Comparison of ENCODE assay signal across 9 cellular contexts in the genomic region with DNA sequence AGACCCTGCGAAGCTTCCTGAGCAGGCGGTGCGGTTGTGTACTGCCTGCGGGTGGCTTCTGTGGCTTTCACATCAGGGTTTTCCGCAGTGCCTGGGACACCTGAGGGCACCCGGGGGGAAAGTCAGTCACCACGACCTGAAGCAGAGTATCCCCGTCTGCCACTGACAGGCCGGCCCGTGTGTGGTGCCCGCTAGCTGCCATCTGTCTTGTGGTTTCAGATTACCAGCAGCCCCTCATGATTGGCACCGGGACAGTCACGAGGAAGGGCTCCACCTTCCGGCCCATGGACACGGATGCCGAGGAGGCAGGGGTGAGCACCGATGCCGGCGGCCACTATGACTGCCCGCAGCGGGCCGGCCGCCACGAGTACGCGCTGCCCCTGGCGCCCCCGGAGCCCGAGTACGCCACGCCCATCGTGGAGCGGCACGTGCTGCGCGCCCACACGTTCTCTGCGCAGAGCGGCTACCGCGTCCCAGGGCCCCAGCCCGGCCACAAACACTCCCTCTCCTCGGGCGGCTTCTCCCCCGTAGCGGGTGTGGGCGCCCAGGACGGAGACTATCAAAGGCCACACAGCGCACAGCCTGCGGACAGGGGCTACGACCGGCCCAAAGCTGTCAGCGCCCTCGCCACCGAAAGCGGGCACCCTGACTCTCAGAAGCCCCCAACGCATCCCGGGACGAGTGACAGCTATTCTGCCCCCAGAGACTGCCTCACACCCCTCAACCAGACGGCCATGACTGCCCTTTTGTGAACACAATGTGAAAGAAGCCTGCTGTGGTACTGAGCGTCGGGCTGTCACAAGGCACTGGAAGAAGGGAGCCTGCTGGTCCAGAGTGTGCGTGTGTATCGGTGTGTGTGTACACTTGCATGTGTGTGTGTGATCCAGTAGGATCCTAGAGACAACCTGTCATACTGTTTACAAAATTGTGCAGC. TPM values are rescaled to one million over a fixed set of nuclear protein-coding genes. Genes with fewer than 3 reads are reported as not detected.
DNase-seq lines count a peak whose midpoint lies in the region; ATAC-seq, FAIRE-seq and TF ChIP-seq lines count a peak whose summit lies in the region.
"Had no signal": no experiment of that assay in that cellular context is flagged by ENCODE, and none has a peak within 500 bp of the region (broad histone marks: within the 10 kb centered on the region; RNA-seq: fewer than 3 reads in every experiment).

No MANE protein-coding gene starts in this region.

- H3K27me3 Mint-ChIP-seq in naive thymus-derived CD8-positive, alpha-beta T cell: no peaks in the 10 kb centered on the region

- peak in 72 of 76 experiments; percentile 22 to 80 (median 62) for DNase-seq in HUDEP-2 (lab: John Stamatoyannopoulos, UW; ENCODE audit: unreplicated experiment in 76 of 76)
- peak; percentile 26 for DNase-seq in activated T-cell treated with anti-CD3 and anti-CD28 coated beads for 1 hour (ENCODE audit: low read depth)
- DNase-seq in naive thymus-derived CD8-positive, alpha-beta T cell: peak; percentile 20 to 70 (median 50)
- peak; percentile 79 for DNase-seq in testis
- no peak for DNase-seq in GM12891 (ENCODE audit: insufficient read length, low spot score)

- 35 to 41% methylated on average over 64 of the region's 64 CpGs for WGBS in esophagus, 2 donors
- WGBS in testis, 2 donors: 16 to 27% methylated on average over 18 to 36 of the region's 64 CpGs

- TF ChIP-seq POLR2A in testis (IDR thresholded peaks at IDR 0.05) (no peak), GM12891 (IDR thresholded peaks at IDR 0.05; ENCODE audit: low read depth, low read length) (no peak)

- ATAC-seq in GM19397 (IDR thresholded peaks at IDR 0.05; ENCODE audit: unreplicated experiment) (peak; percentile 58), HG02870 (IDR thresholded peaks at IDR 0.05; ENCODE audit: unreplicated experiment) (no peak)
- ATAC-seq in naive thymus-derived CD8-positive, alpha-beta T cell: peak; percentile 49 to 75

- H3K9me3 ChIP-seq in esophagus (ENCODE audit: control insufficient read depth in 2 of 2, insufficient read depth in 1 of 2, low read depth in 1 of 2, low read length in 1 of 2) (no peaks in the 10 kb centered on the region), testis (no peaks in the 10 kb centered on the region)

- FAIRE-seq in GM12891 (lab: Jason Lieb, UNC): no peak
- FAIRE-seq: colon had no signal

- H3K36me3 Mint-ChIP-seq in naive thymus-derived CD8-positive, alpha-beta T cell: no peaks in the 10 kb centered on the region

- H3K4me1 ChIP-seq in esophagus (ENCODE audit: control insufficient read depth in 2 of 2, insufficient read depth in 2 of 2, low read length in 1 of 2) (peaks cover 0 to 3% of the 10 kb centered on the region in 2 donors), testis (peaks cover 3% of the 10 kb centered on the region)

- intact Hi-C loops in testis (cut with DNase I; ENCODE audit: low total_unique reads): no loop called here

- no peaks in the 10 kb centered on the region for H3K9me3 Mint-ChIP-seq in naive thymus-derived CD8-positive, alpha-beta T cell

- H3K36me3 ChIP-seq in esophagus (ENCODE audit: control insufficient read depth in 2 of 2, insufficient read depth in 2 of 2, low read length in 1 of 2): peaks cover 4% of the 10 kb centered on the region in 2 donors
- no peaks in the 10 kb centered on the region for H3K36me3 ChIP-seq in testis (ENCODE audit: low read depth, missing control alignments)

- peaks cover 11 to 50% (median 42%) of the 10 kb centered on the region in 4 donors for H3K4me1 Mint-ChIP-seq in naive thymus-derived CD8-positive, alpha-beta T cell

- H3K27ac ChIP-seq in esophagus (ENCODE audit: low read depth in 2 of 2, low read length in 1 of 2) (peak overlapping the region in 1 of 2 donors; percentile 3), testis (no peak overlapping the region)

- POLR2A ChIA-PET in naive thymus-derived CD8-positive, alpha-beta T cell (lab: Charles Lee): interaction anchor here (1.0 to 6.0 kb wide), 6 partner anchors 10 to 127 kb away, joined by 3 to 46 read pairs (median 6); a partner anchor contains a TSS

- peak overlapping the region; percentile 17 to 24 for H3K4me3 ChIP-seq in esophagus (ENCODE audit: low read depth in 1 of 2, low read length in 2 of 2)
- H3K4me3 ChIP-seq in testis: peak overlapping the region; percentile 45 to 63

- no peak for TF ChIP-seq CTCF in testis (IDR thresholded peaks at IDR 0.05)

- H3K27me3 ChIP-seq in esophagus (ENCODE audit: control insufficient read depth in 1 of 2, insufficient read depth in 2 of 2, low read length in 2 of 2) (no peaks in the 10 kb centered on the region), testis (no peaks in the 10 kb centered on the region)

- H3K27ac Mint-ChIP-seq in naive thymus-derived CD8-positive, alpha-beta T cell: peak overlapping the region; percentile 82 to 97 (median 93)

- peak overlapping the region; percentile 84 to 92 (median 90) for H3K4me3 Mint-ChIP-seq in naive thymus-derived CD8-positive, alpha-beta T cell

TF ChIP-seq in GM12891, 5 proteins besides CTCF, POLR2A, EP300 and RAD21:
- TF ChIP-seq POLR2AphosphoS5 (IDR thresholded peaks at IDR 0.05; ENCODE audit: low read depth, low read length): no peak
- TF ChIP-seq SPI1 (IDR thresholded peaks at IDR 0.05; ENCODE audit: low read depth, low read length): no peak
- TF ChIP-seq TAF1 (IDR thresholded peaks at IDR 0.05; ENCODE audit: low read depth, low read length): no peak

RNA-seq across cellular contexts. Expression of a gene that starts 54.4 kb away (rescaled TPM):
- polyA plus RNA-seq in esophagus (10 to 100 TPM in 1 of 2 donors, 1 to 10 TPM in 1; 8.6 to 12.1 TPM), testis (ENCODE audit: insufficient read depth, low read depth, low replicate concordance) (28.8 TPM)
- 10 to 100 TPM; 33.1 to 35.0 TPM for total RNA-seq in naive thymus-derived CD8-positive, alpha-beta T cell
- 10 to 100 TPM; 11.8 to 14.2 (median 11.8) TPM for polyA plus RNA-seq in naive thymus-derived CD8-positive, alpha-beta T cell
- total RNA-seq in testis: 10 to 100 TPM; 26.6 to 29.9 TPM
- 11.3 TPM for polyA plus RNA-seq in GM12891 (2012; ENCODE audit: low read depth, missing spikeins)
